In the genomic region with DNA sequence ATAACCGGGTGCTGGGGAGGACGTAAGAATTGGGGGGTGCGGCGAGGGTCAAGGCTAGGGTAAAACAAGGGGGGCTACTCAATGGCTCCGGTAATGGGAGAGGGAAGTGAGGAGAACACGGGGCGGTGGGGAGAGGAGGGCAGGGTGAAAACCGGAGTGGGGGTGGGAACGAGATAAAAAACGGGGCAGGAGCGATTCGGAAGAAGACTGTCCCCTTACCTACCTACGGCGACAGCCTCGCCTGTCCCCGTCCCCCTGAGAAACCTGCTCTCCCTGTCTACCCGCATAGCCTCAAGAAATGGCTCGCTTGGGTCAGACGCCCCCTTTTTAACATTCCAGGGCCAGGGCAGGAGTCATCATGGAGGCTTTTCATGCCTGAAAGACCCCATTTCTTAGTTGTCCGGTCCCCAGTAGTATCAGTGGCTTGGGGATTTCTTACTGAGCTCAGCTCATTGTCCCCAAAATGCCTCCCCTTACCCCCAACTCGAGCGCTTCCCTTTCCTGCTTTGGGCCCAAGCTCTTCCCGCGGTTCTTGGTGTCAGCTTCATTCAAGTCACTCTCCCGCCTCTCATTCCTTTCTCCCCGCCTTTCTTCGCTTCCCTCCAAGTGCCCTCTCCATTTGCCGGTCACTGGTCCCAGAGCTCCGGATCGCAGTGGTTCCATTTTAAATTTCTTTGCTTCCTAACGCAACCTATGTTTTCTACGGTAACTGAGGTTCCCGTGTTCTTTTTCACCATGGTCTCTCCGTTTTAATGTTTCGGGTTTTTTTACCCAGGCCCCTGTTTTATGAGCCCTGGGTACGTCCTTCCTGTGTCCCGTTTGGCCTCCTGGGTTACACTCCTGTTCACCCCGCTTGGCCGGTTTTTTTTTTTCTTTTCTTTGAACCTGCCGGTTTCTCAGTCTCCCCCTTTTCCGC, we compare ENCODE assay signal across 1 cellular context.
TF ChIP-seq lines count a peak whose summit lies in the region.

No MANE protein-coding gene starts in this region.

TF ChIP-seq in GM12878, 131 proteins besides CTCF, POLR2A, EP300 and RAD21 (continued from another document):
- TF ChIP-seq SPI1 (IDR thresholded peaks at IDR 0.05; ENCODE audit: borderline replicate concordance, insufficient read depth, low read depth, low read length), result peak; percentile 12; the same call in 1 of the 2 replicates
- TF ChIP-seq CREM (IDR thresholded peaks at IDR 0.05; ENCODE audit: low read depth), result no peak
- peak; percentile 47; the same call in 1 of the 3 replicates for TF ChIP-seq POU2F2 (IDR thresholded peaks at IDR 0.05; ENCODE audit: borderline replicate concordance, low read depth, low read length)
- peak; percentile 50; the same call in 1 of the 2 replicates for TF ChIP-seq EED (IDR thresholded peaks at IDR 0.05; ENCODE audit: low read depth)
- TF ChIP-seq TCF3 (IDR thresholded peaks at IDR 0.05; ENCODE audit: borderline replicate concordance, insufficient read depth, low read depth, low read length), result 0 out of 2 replicates have a peak, but pooled peaks have one; percentile 0
- TF ChIP-seq ZNF622 (IDR thresholded peaks at IDR 0.05), result no peak
- TF ChIP-seq TAF1 (IDR thresholded peaks at IDR 0.05; ENCODE audit: borderline replicate concordance, low read depth, low read length), result peak; percentile 21
- peak; percentile 76; the same call in 1 of the 2 replicates for TF ChIP-seq MTA3 (IDR thresholded peaks at IDR 0.05; ENCODE audit: borderline replicate concordance, low read length)
- TF ChIP-seq NFXL1 (IDR thresholded peaks at IDR 0.05; ENCODE audit: borderline replicate concordance), result no peak
- TF ChIP-seq, protein P1, sequence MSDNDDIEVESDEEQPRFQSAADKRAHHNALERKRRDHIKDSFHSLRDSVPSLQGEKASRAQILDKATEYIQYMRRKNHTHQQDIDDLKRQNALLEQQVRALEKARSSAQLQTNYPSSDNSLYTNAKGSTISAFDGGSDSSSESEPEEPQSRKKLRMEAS (IDR thresholded peaks at IDR 0.05; ENCODE audit: low read depth, low read length), result no peak
- no peak for TF ChIP-seq TCF7 (IDR thresholded peaks at IDR 0.05; ENCODE audit: borderline replicate concordance)
- TF ChIP-seq SMARCA5 (IDR thresholded peaks at IDR 0.05), result no peak
- peak; percentile 71 for TF ChIP-seq POLR2AphosphoS5 (IDR thresholded peaks at IDR 0.05; ENCODE audit: low read length)
- TF ChIP-seq YY1 (IDR thresholded peaks at IDR 0.05; ENCODE audit: low read depth, low read length), result peak; percentile 42; the same call in 1 of the 2 replicates
- TF ChIP-seq SUPT20H (IDR thresholded peaks at IDR 0.05; ENCODE audit: borderline replicate concordance, control insufficient read depth, low read depth, low read length), result no peak
- TF ChIP-seq, protein P2, sequence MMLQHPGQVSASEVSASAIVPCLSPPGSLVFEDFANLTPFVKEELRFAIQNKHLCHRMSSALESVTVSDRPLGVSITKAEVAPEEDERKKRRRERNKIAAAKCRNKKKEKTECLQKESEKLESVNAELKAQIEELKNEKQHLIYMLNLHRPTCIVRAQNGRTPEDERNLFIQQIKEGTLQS (IDR thresholded peaks at IDR 0.05; ENCODE audit: borderline replicate concordance, extremely low read depth, low read depth, low read length), result no peak
- TF ChIP-seq KLF5 (IDR thresholded peaks at IDR 0.05; ENCODE audit: partially characterized antibody), result no peak
- TF ChIP-seq, protein P3, sequence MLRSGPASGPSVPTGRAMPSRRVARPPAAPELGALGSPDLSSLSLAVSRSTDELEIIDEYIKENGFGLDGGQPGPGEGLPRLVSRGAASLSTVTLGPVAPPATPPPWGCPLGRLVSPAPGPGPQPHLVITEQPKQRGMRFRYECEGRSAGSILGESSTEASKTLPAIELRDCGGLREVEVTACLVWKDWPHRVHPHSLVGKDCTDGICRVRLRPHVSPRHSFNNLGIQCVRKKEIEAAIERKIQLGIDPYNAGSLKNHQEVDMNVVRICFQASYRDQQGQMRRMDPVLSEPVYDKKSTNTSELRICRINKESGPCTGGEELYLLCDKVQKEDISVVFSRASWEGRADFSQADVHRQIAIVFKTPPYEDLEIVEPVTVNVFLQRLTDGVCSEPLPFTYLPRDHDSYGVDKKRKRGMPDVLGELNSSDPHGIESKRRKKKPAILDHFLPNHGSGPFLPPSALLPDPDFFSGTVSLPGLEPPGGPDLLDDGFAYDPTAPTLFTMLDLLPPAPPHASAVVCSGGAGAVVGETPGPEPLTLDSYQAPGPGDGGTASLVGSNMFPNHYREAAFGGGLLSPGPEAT (IDR thresholded peaks at IDR 0.05; ENCODE audit: low read depth), result peak; percentile 17; the same call in 1 of the 2 replicates
- no peak for TF ChIP-seq CREB1 (IDR thresholded peaks at IDR 0.05; ENCODE audit: low read depth)
